ENCODE assay signal across 7 cellular contexts in genomic region chrX:8105531-8105930, GRCh38.
"Had no signal": no experiment of that assay in that cellular context is flagged by ENCODE, and none has a peak within 500 bp of the region (broad histone marks: within the 10 kb centered on the region; RNA-seq: fewer than 3 reads in every experiment).

No MANE protein-coding gene starts in this region.

- H3K9me3 ChIP-seq: HAP-1 had no signal

- H3K36me3 ChIP-seq: HAP-1 had no signal

- H3K27ac ChIP-seq: GM23248 had no signal

- ATAC-seq: K562 had no signal

- H3K9ac ChIP-seq: GM23248 had no signal

- H2AFZ ChIP-seq: GM23248 had no signal

- FAIRE-seq: HTR-8/SVneo, K562 had no signal

- DNase-seq: GM23248, H7, IMR-90, KG1 had no signal

- H3K4me1 ChIP-seq: HAP-1 had no signal

- H3K4me3 ChIP-seq: GM23248, HAP-1, K562 had no signal
